In genomic region chr10:86961481-86962091, GRCh38 we compare ENCODE assay signal across 15 cellular contexts. TPM values are rescaled to one million over a fixed set of nuclear protein-coding genes. Genes with fewer than 3 reads are reported as not detected.
DNase-seq lines count a peak whose midpoint lies in the region; ATAC-seq, FAIRE-seq and TF ChIP-seq lines count a peak whose summit lies in the region.
"Had no signal": no experiment of that assay in that cellular context is flagged by ENCODE, and none has a peak within 500 bp of the region (broad histone marks: within the 10 kb centered on the region; RNA-seq: fewer than 3 reads in every experiment).

No MANE protein-coding gene starts in this region.

- no peak for ATAC-seq in WTC11
- no peak for ATAC-seq in GM21423 (IDR thresholded peaks at IDR 0.05; ENCODE audit: unreplicated experiment)
- ATAC-seq: body of pancreas had no signal

- H3K27me3 Mint-ChIP-seq in WTC11 (ENCODE audit: low read depth) = peaks cover 6% of the 10 kb centered on the region; the same call in 1 of the 2 replicates

- CTCF ChIA-PET in WTC11 (lab: Charles Lee) = interaction anchor here (1.0 to 13.7 kb wide), 6 partner anchors 7 to 324 kb away, joined by 3 to 462 read pairs (median 7); partner anchors contain the start of gene ADIRF

- H3K4me3 Mint-ChIP-seq in WTC11 = no peak overlapping the region

- no peaks in the 10 kb centered on the region for H3K9me3 Mint-ChIP-seq in WTC11

- POLR2A ChIA-PET in WTC11 (lab: Charles Lee) = interaction anchor here (1.5 kb wide), 1 partner anchor 16 kb away, joined by 5 read pairs; no protein-coding TSS in a partner anchor

- FAIRE-seq in HTR-8/SVneo (lab: Jason Lieb, UNC) = no peak

- peaks cover 40% of the 10 kb centered on the region for H3K4me1 Mint-ChIP-seq in WTC11

- H3K27ac Mint-ChIP-seq in WTC11 = no peak overlapping the region

- TF ChIP-seq CTCF in WTC11 (IDR thresholded peaks at IDR 0.05) = no peak

- DNase-seq in A172 (ENCODE audit: low spot score) = peak; percentile 79
- peak; percentile 49 for DNase-seq in HCEC 1CT
- DNase-seq in WTC11 (ENCODE audit: low spot score) = peak; percentile 5
- peak; percentile 74 for DNase-seq in mesenteric fat pad (ENCODE audit: low spot score)
- no peak for DNase-seq in HTR-8/SVneo (ENCODE audit: insufficient read length, low spot score)
- DNase-seq in NCI-H1105 (lab: John Stamatoyannopoulos, UW) = no peak
- DNase-seq in GM19238 (ENCODE audit: insufficient read length, low spot score) = no peak
- DNase-seq: activated CD4-positive, alpha-beta T cell treated with anti-CD3 and anti-CD28 coated beads for 4 hours; DMS79 treated with DMSO at 0.1 percent for 48 hours; effector memory CD4-positive, alpha-beta T cell; stimulated activated CD4-positive, alpha-beta T cell treated with anti-CD3 and anti-CD28 coated beads, Interleukin-4, amount 100 ng/mL, for 1 hour had no signal

- no peaks in the 10 kb centered on the region for H3K36me3 Mint-ChIP-seq in WTC11

TF ChIP-seq in WTC11, 78 proteins besides CTCF, POLR2A, EP300 and RAD21:
- no peak for TF ChIP-seq NR3C1 (CRISPR knock-in tag; conservative IDR thresholded peaks at IDR 0.05; ENCODE audit: low read depth)
- TF ChIP-seq MAX (CRISPR knock-in tag; IDR thresholded peaks at IDR 0.05) = no peak
- TF ChIP-seq ESRRA (CRISPR knock-in tag; IDR thresholded peaks at IDR 0.05; ENCODE audit: borderline replicate concordance) = no peak
- no peak for TF ChIP-seq NFE2L1 (CRISPR knock-in tag; IDR thresholded peaks at IDR 0.05)
- no peak for TF ChIP-seq MXD4 (CRISPR knock-in tag; IDR thresholded peaks at IDR 0.05; ENCODE audit: borderline replicate concordance)
- no peak for TF ChIP-seq ZNF512 (CRISPR knock-in tag; IDR thresholded peaks at IDR 0.05; ENCODE audit: borderline replicate concordance)
- no peak for TF ChIP-seq ZBTB21 (CRISPR knock-in tag; IDR thresholded peaks at IDR 0.05; ENCODE audit: borderline replicate concordance)
- TF ChIP-seq NFYB (CRISPR knock-in tag; conservative IDR thresholded peaks at IDR 0.05; ENCODE audit: low read depth) = no peak
- no peak for TF ChIP-seq USF2 (CRISPR knock-in tag; IDR thresholded peaks at IDR 0.05)

RNA-seq across cellular contexts. Expression of gene SNCG, which starts 3.2 kb away (rescaled TPM):
- 8.8 and 16.0 TPM in 2 replicates for total RNA-seq in A172 (2014; rRNA removed; shearing (Covaris generic))
- 8.4 to 14.3 TPM (median 12.0 TPM) in 3 replicates for total RNA-seq in WTC11 (2021)
- total RNA-seq in mesenteric fat pad = 265 TPM
- total RNA-seq: kidney epithelial cell had no signal

RNA-seq across cellular contexts. Expression of gene MMRN2, which starts 4.2 kb away (rescaled TPM):
- 1.7 TPM in 1 of 2 replicates, not detected in the other for total RNA-seq in A172 (2014; rRNA removed; shearing (Covaris generic))
- total RNA-seq in WTC11 (2021) = 1.7 to 2.8 TPM (median 2.4 TPM) in 3 replicates
- total RNA-seq in mesenteric fat pad = 78.4 TPM
- total RNA-seq: T-helper 1 cell treated with Interleukin-12 subunit alpha and Interleukin-12 subunit beta and Interleukin-4 antibody, amounts not matched to agents 30 ng/mL and 1 ng/mL, for 36 hours had no signal

RNA-seq across cellular contexts. Expression of gene ADIRF, which starts 6.7 kb away (rescaled TPM):
- total RNA-seq in A172 (2014; rRNA removed; shearing (Covaris generic)) = not detected in 2 replicates
- total RNA-seq in WTC11 (2021) = 0.30 to 1.0 TPM (median 0.70 TPM) in 3 replicates
- 543 TPM for total RNA-seq in mesenteric fat pad
- total RNA-seq: kidney epithelial cell; T-helper 1 cell treated with Interleukin-12 subunit alpha and Interleukin-12 subunit beta and Interleukin-4 antibody, amounts not matched to agents 30 ng/mL and 1 ng/mL, for 36 hours had no signal

RNA-seq across cellular contexts. Expression of gene FAM25A, which starts 58.5 kb away (rescaled TPM):
- total RNA-seq in A172 (2014; rRNA removed; shearing (Covaris generic)) = not detected in 2 replicates
- total RNA-seq in WTC11 (2021) = not detected in 3 replicates
- not detected for total RNA-seq in mesenteric fat pad
- total RNA-seq: body of pancreas; kidney epithelial cell; T-helper 1 cell treated with Interleukin-12 subunit alpha and Interleukin-12 subunit beta and Interleukin-4 antibody, amounts not matched to agents 30 ng/mL and 1 ng/mL, for 36 hours had no signal

Comparison
In these comparisons a context has a peak if more than half of its experiments do, and no peak if none do; other contexts are left out.
1. DNase-seq: peak in A172 (single experiment), HCEC 1CT (single experiment), WTC11 (single experiment) and mesenteric fat pad (single experiment); none in HTR-8/SVneo (single experiment), NCI-H1105 (single experiment) and GM19238 (single experiment).
2. RNA of gene SNCG, which starts 3.2 kb away (total RNA-seq): 265 TPM in mesenteric fat pad (single experiment); 8.8 to 16.0 TPM in A172 and 8.4 to 14.3 TPM in WTC11; every median in the first group is over 10 times any median in the second.
3. RNA of gene MMRN2, which starts 4.2 kb away (total RNA-seq): 78.4 TPM in mesenteric fat pad (single experiment); 1.7 to 2.8 TPM in WTC11 and 1.7 TPM in A172; every median in the first group is over 10 times any median in the second.
4. RNA of gene ADIRF, which starts 6.7 kb away (total RNA-seq): 543 TPM in mesenteric fat pad (single experiment); 0.30 to 1.0 TPM in WTC11 and not detected in A172; every median in the first group is over 100 times any median in the second.